In the genomic region with DNA sequence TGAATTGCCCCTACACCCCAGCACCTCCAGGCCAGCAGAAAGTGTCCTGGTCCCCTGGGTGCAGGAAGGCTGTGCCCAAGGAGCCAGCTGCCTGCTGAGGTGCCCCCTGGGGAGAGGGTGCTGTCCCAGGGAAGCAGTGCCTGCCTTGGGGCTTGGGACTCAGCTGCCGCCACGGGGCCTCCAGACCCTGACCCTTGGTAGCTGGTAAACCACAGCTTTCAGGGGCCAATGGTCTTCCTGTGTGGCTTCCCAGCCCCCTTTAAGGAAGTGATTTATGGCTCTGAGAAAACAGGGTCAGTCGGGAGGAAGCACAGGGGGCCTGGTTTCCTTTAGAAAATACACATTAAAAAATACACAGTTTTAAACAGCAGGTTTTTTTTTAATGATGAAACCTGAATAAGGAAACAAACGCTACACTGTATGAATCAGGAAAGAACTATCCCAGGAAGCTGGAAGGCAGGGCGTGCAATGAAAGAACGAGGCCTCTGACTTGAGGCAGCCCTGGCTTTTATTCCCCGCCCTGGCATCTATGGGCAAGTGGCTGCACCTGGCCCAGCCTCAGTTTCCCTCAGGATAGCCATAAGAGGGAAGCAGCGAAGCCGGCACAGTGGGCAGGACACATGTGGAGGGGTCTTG, we compare ENCODE assay signal across 12 cellular contexts. TPM values are rescaled to one million over a fixed set of nuclear protein-coding genes. Genes with fewer than 3 reads are reported as not detected.
DNase-seq lines count a peak whose midpoint lies in the region; ATAC-seq and TF ChIP-seq lines count a peak whose summit lies in the region.
"Had no signal": no experiment of that assay in that cellular context is flagged by ENCODE, and none has a peak within 500 bp of the region (broad histone marks: within the 10 kb centered on the region; RNA-seq: fewer than 3 reads in every experiment).

No MANE protein-coding gene starts in this region.

- in situ Hi-C loops in brain microvascular endothelial cell (cut with HindIII; ENCODE audit: low pct_ligation_motif_present, low sequenced_read_pairs), result no loop called here

- no peaks in the 10 kb centered on the region for H3K27me3 ChIP-seq in brain microvascular endothelial cell (replicated peaks)
- no peaks in the 10 kb centered on the region for H3K27me3 ChIP-seq in upper lobe of right lung

- TF ChIP-seq CTCF in brain microvascular endothelial cell (IDR thresholded peaks at IDR 0.05; ENCODE audit: low read depth, low read length, missing control alignments) (no peak), upper lobe of right lung (IDR thresholded peaks at IDR 0.05) (no peak)

- no peaks in the 10 kb centered on the region for H3K36me3 ChIP-seq in brain microvascular endothelial cell (replicated peaks)
- no peaks in the 10 kb centered on the region for H3K36me3 ChIP-seq in upper lobe of right lung

- H3K9me3 ChIP-seq in upper lobe of right lung, result no peaks in the 10 kb centered on the region

- intact Hi-C loops in upper lobe of right lung (cut with DNase I), result no loop called here

- peaks cover 59% of the 10 kb centered on the region for H3K4me1 ChIP-seq in upper lobe of right lung

- H3K4me3 ChIP-seq in brain microvascular endothelial cell (ENCODE audit: low read depth, low read length) (no peak overlapping the region), upper lobe of right lung (no peak overlapping the region)
- H3K4me3 ChIP-seq: GM12878, skin epidermis had no signal

- peak; percentile 60 for DNase-seq in KG1 (lab: John Stamatoyannopoulos, UW)
- DNase-seq in brain microvascular endothelial cell, result peak; percentile 53
- peak; percentile 61 for DNase-seq in kidney glomerular epithelial cell (lab: John Stamatoyannopoulos, UW)
- no peak for DNase-seq in upper lobe of right lung
- no peak for DNase-seq in middle frontal gyrus (ENCODE audit: extremely low spot score, low spot score)
- no peak for DNase-seq in NCI-H345 treated with DMSO at 0.1 percent for 48 hours (lab: John Stamatoyannopoulos, UW; ENCODE audit: unreplicated experiment)
- no peak for DNase-seq in activated gamma-delta T cell treated with Interleukin-2 at 50 U/mL for 16 hours
- DNase-seq: activated effector memory CD4-positive, alpha-beta T cell treated with Interleukin-2 at 50 U/mL for 16 hours; substantia nigra; T-helper 17 cell had no signal

- H3K27ac ChIP-seq in brain microvascular endothelial cell (peak overlapping the region; percentile 44), upper lobe of right lung (peak overlapping the region; percentile 55)

- no peak for ATAC-seq in upper lobe of right lung
- ATAC-seq: T-helper 17 cell had no signal

RNA-seq across cellular contexts. Expression of gene EML1, which starts 40.6 kb away (rescaled TPM):
- total RNA-seq in upper lobe of right lung, result 42.2 TPM

Comparison
In these comparisons a context has a peak if more than half of its experiments do, and no peak if none do; other contexts are left out.
1. DNase-seq: peak in KG1 (single experiment), brain microvascular endothelial cell (single experiment) and kidney glomerular epithelial cell (single experiment); none in upper lobe of right lung (single experiment), middle frontal gyrus (single experiment), NCI-H345 treated with DMSO at 0.1 percent for 48 hours (single experiment) and activated gamma-delta T cell treated with Interleukin-2 at 50 U/mL for 16 hours (single experiment).